In genomic region chr1:182122265-182122664, GRCh38 we compare ENCODE assay signal across 24 cellular contexts.
DNase-seq lines count a peak whose midpoint lies in the region; ATAC-seq and TF ChIP-seq lines count a peak whose summit lies in the region.
"Had no signal": no experiment of that assay in that cellular context is flagged by ENCODE, and none has a peak within 500 bp of the region (broad histone marks: within the 10 kb centered on the region; RNA-seq: fewer than 3 reads in every experiment).

No MANE protein-coding gene starts in this region.

- WGBS in suprapubic skin: 84% methylated on average over 1 of the region's 1 CpG

- H3K9me3 Mint-ChIP-seq in mesothelial cell of epicardium: no peaks in the 10 kb centered on the region
- H3K9me3 Mint-ChIP-seq in activated T-cell treated with anti-CD3 and anti-CD28 coated beads, Interleukin-2, amount 50 U/mL, for 72 hours: no peaks in the 10 kb centered on the region
- H3K9me3 Mint-ChIP-seq: activated T-cell treated with anti-CD3 and anti-CD28 coated beads, Interleukin-2, amount 50 U/mL, for 4 hours; central memory CD8-positive, alpha-beta T cell; IgD-negative memory B cell; stimulated activated effector memory CD8-positive, alpha-beta T cell treated with anti-CD3 and anti-CD28 coated beads, Interleukin-12 subunit alpha, Interleukin-12 subunit beta, amount 100 ng/mL, for 72 hours; T-helper 1 cell treated with Interleukin-12 subunit alpha and Interleukin-12 subunit beta and Interleukin-4 antibody, amounts not matched to agents 30 μg/mL and 1 μg/mL, for 36 hours had no signal

- no peak overlapping the region for H3K9ac ChIP-seq in adipocyte (ENCODE audit: low read length)

- H3K4me3 Mint-ChIP-seq in mesothelial cell of epicardium: no peak overlapping the region
- H3K4me3 Mint-ChIP-seq in activated T-cell treated with anti-CD3 and anti-CD28 coated beads, Interleukin-2, amount 50 U/mL, for 72 hours: no peak overlapping the region
- H3K4me3 Mint-ChIP-seq: activated CD4-positive, alpha-beta T cell treated with anti-CD3 and anti-CD28 coated beads for 36 hours; activated T-cell treated with anti-CD3 and anti-CD28 coated beads, Interleukin-2, amount 50 U/mL, for 4 hours; central memory CD8-positive, alpha-beta T cell; stimulated activated effector memory CD8-positive, alpha-beta T cell treated with anti-CD3 and anti-CD28 coated beads, Interleukin-12 subunit alpha, Interleukin-12 subunit beta, amount 100 ng/mL, for 72 hours; T-helper 1 cell treated with Interleukin-12 subunit alpha and Interleukin-12 subunit beta and Interleukin-4 antibody, amounts not matched to agents 30 μg/mL and 1 μg/mL, for 36 hours had no signal

- H3K4me1 Mint-ChIP-seq in mesothelial cell of epicardium: peaks cover 37% of the 10 kb centered on the region
- no peaks in the 10 kb centered on the region for H3K4me1 Mint-ChIP-seq in activated T-cell treated with anti-CD3 and anti-CD28 coated beads, Interleukin-2, amount 50 U/mL, for 72 hours (ENCODE audit: low read depth)
- H3K4me1 Mint-ChIP-seq: activated CD4-positive, alpha-beta T cell treated with anti-CD3 and anti-CD28 coated beads for 36 hours; central memory CD8-positive, alpha-beta T cell; IgD-negative memory B cell; stimulated activated effector memory CD8-positive, alpha-beta T cell treated with anti-CD3 and anti-CD28 coated beads, Interleukin-12 subunit alpha, Interleukin-12 subunit beta, amount 100 ng/mL, for 72 hours had no signal

- H3K9me3 ChIP-seq in adipocyte (ENCODE audit: control insufficient read depth, low read length) (no peaks in the 10 kb centered on the region), suprapubic skin (no peaks in the 10 kb centered on the region)
- H3K9me3 ChIP-seq: HAP-1, heart left ventricle, thoracic aorta had no signal

- DNase-seq in LHCN-M2 (ENCODE audit: low read depth): peak; percentile 38
- DNase-seq in adipocyte (ENCODE audit: low read depth): peak; percentile 25
- DNase-seq in mesothelial cell of epicardium (ENCODE audit: low spot score in 2 of 2, unreplicated experiment in 2 of 2): no peak
- DNase-seq in suprapubic skin (ENCODE audit: low spot score in 2 of 2): no peak
- no peak for DNase-seq in activated T-cell treated with anti-CD3 and anti-CD28 coated beads, Interleukin-2, amount 50 U/mL, for 72 hours
- no peak for DNase-seq in stimulated activated CD4-positive, alpha-beta T cell treated with anti-CD3 and anti-CD28 coated beads, Interleukin-4, amount 100 ng/mL, for 1 hour
- DNase-seq in effector CD8-positive, alpha-beta T cell (lab: John Stamatoyannopoulos, UW): no peak
- DNase-seq: activated CD4-positive, alpha-beta T cell treated with anti-CD3 and anti-CD28 coated beads for 36 hours; activated naive CD4-positive, alpha-beta T cell treated with Interleukin-2 at 50 U/mL for 16 hours; activated T-cell treated with anti-CD3 and anti-CD28 coated beads, Interleukin-2, amount 50 U/mL, for 4 hours; anterior cingulate cortex; C1 segment of cervical spinal cord; Calu3; heart left ventricle; NCI-H1436; NCI-H524 treated with DMSO at 0.1 percent for 48 hours; nucleus accumbens had no signal

- H3K4me1 ChIP-seq in adipocyte (ENCODE audit: control insufficient read depth, insufficient read depth, low read length) (peaks cover 4% of the 10 kb centered on the region), suprapubic skin (peaks cover 25% of the 10 kb centered on the region)
- H3K4me1 ChIP-seq: HAP-1 had no signal

- no peak for TF ChIP-seq CTCF in mesothelial cell of epicardium (IDR thresholded peaks at IDR 0.05; ENCODE audit: unreplicated experiment)
- no peak for TF ChIP-seq CTCF in suprapubic skin (IDR thresholded peaks at IDR 0.05)

- no peak for TF ChIP-seq EP300 in suprapubic skin (IDR thresholded peaks at IDR 0.05)

- no peaks in the 10 kb centered on the region for H3K27me3 Mint-ChIP-seq in mesothelial cell of epicardium (ENCODE audit: low read depth)
- peaks cover 4% of the 10 kb centered on the region for H3K27me3 Mint-ChIP-seq in activated T-cell treated with anti-CD3 and anti-CD28 coated beads, Interleukin-2, amount 50 U/mL, for 72 hours (ENCODE audit: low read depth)

- no peak for ATAC-seq in activated T-cell treated with anti-CD3 and anti-CD28 coated beads, Interleukin-2, amount 50 U/mL, for 72 hours (replicated peaks in 1 of 2)
- no peak for ATAC-seq in GM18907 (IDR thresholded peaks at IDR 0.05; ENCODE audit: unreplicated experiment)
- ATAC-seq: activated CD4-positive, alpha-beta T cell treated with anti-CD3 and anti-CD28 coated beads for 36 hours; activated T-cell treated with anti-CD3 and anti-CD28 coated beads, Interleukin-2, amount 50 U/mL, for 4 hours; heart left ventricle; stimulated activated effector memory CD8-positive, alpha-beta T cell treated with anti-CD3 and anti-CD28 coated beads, Interleukin-12 subunit alpha, Interleukin-12 subunit beta, amount 100 ng/mL, for 72 hours had no signal

- no peaks in the 10 kb centered on the region for H3K36me3 Mint-ChIP-seq in mesothelial cell of epicardium
- H3K36me3 Mint-ChIP-seq in activated T-cell treated with anti-CD3 and anti-CD28 coated beads, Interleukin-2, amount 50 U/mL, for 72 hours (ENCODE audit: insufficient read depth in 2 of 2): no peaks in the 10 kb centered on the region
- H3K36me3 Mint-ChIP-seq: IgD-negative memory B cell; stimulated activated effector memory CD8-positive, alpha-beta T cell treated with anti-CD3 and anti-CD28 coated beads, Interleukin-12 subunit alpha, Interleukin-12 subunit beta, amount 100 ng/mL, for 72 hours had no signal

- no peak for TF ChIP-seq POLR2A in suprapubic skin (IDR thresholded peaks at IDR 0.05)

- H3K27me3 ChIP-seq in adipocyte (replicated peaks; ENCODE audit: control insufficient read depth, insufficient read depth, low read length): peaks cover 1% of the 10 kb centered on the region
- no peaks in the 10 kb centered on the region for H3K27me3 ChIP-seq in suprapubic skin
- H3K27me3 ChIP-seq: heart left ventricle had no signal

- peak overlapping the region; percentile 70 for H3K27ac Mint-ChIP-seq in mesothelial cell of epicardium
- no peak overlapping the region for H3K27ac Mint-ChIP-seq in activated T-cell treated with anti-CD3 and anti-CD28 coated beads, Interleukin-2, amount 50 U/mL, for 72 hours
- H3K27ac Mint-ChIP-seq: activated CD4-positive, alpha-beta T cell treated with anti-CD3 and anti-CD28 coated beads for 36 hours; stimulated activated effector memory CD8-positive, alpha-beta T cell treated with anti-CD3 and anti-CD28 coated beads, Interleukin-12 subunit alpha, Interleukin-12 subunit beta, amount 100 ng/mL, for 72 hours; T-helper 1 cell treated with Interleukin-12 subunit alpha and Interleukin-12 subunit beta and Interleukin-4 antibody, amounts not matched to agents 30 μg/mL and 1 μg/mL, for 36 hours had no signal

- H3K27ac ChIP-seq in suprapubic skin: peak overlapping the region; percentile 50
- H3K27ac ChIP-seq: heart left ventricle, thoracic aorta had no signal

- H3K36me3 ChIP-seq in adipocyte (ENCODE audit: control insufficient read depth, insufficient read depth, low read length, severe bottlenecking): no peaks in the 10 kb centered on the region
- H3K36me3 ChIP-seq in suprapubic skin: no peaks in the 10 kb centered on the region
- H3K36me3 ChIP-seq: HAP-1, heart left ventricle, thoracic aorta had no signal

- H3K4me3 ChIP-seq in adipocyte (ENCODE audit: low read length) (no peak overlapping the region), suprapubic skin (no peak overlapping the region)
- H3K4me3 ChIP-seq: HAP-1, heart left ventricle, thoracic aorta had no signal

Comparison
In these comparisons a context has a peak if more than half of its experiments do, and no peak if none do; other contexts are left out.
1. DNase-seq: peak in LHCN-M2 (single experiment) and adipocyte (single experiment); none in mesothelial cell of epicardium (0 of 2), suprapubic skin (0 of 2), activated T-cell treated with anti-CD3 and anti-CD28 coated beads, Interleukin-2, amount 50 U/mL, for 72 hours (0 of 2), stimulated activated CD4-positive, alpha-beta T cell treated with anti-CD3 and anti-CD28 coated beads, Interleukin-4, amount 100 ng/mL, for 1 hour (single experiment) and effector CD8-positive, alpha-beta T cell (single experiment).